In genomic region chr1:148373236-148373935, GRCh38 we compare ENCODE assay signal across 15 cellular contexts.
DNase-seq lines count a peak whose midpoint lies in the region; ATAC-seq and TF ChIP-seq lines count a peak whose summit lies in the region.
"Had no signal": no experiment of that assay in that cellular context is flagged by ENCODE, and none has a peak within 500 bp of the region (broad histone marks: within the 10 kb centered on the region; RNA-seq: fewer than 3 reads in every experiment).

No MANE protein-coding gene starts in this region.

- ATAC-seq in stimulated activated effector memory CD8-positive, alpha-beta T cell treated with anti-CD3 and anti-CD28 coated beads, Interleukin-12 subunit alpha, Interleukin-12 subunit beta, amount 100 ng/mL, for 72 hours: peak; percentile 16
- ATAC-seq: heart right ventricle, sciatic nerve had no signal

- H3K27ac ChIP-seq in VCaP: peak overlapping the region; percentile 61
- peak overlapping the region; percentile 74 for H3K27ac ChIP-seq in effector memory CD4-positive, alpha-beta T cell (ENCODE audit: insufficient read depth, low read length, poor library complexity, severe bottlenecking)
- H3K27ac ChIP-seq: WERI-Rb-1 had no signal

- peaks cover 31% of the 10 kb centered on the region for H3K4me1 ChIP-seq in effector memory CD4-positive, alpha-beta T cell (ENCODE audit: control insufficient read depth, insufficient read depth, low read length, poor library complexity, severe bottlenecking)

- H3K27me3 ChIP-seq in effector memory CD4-positive, alpha-beta T cell (replicated peaks; ENCODE audit: control insufficient read depth, insufficient read depth, low read length, poor library complexity, severe bottlenecking): no peaks in the 10 kb centered on the region

- DNase-seq in activated CD4-positive, alpha-beta T cell treated with anti-CD3 and anti-CD28 coated beads, Interleukin-2, amount 10 ng/mL, durations not matched to agents 7 days and 5 days: no peak
- no peak for DNase-seq in activated CD4-positive, alpha-beta T cell treated with anti-CD3 and anti-CD28 coated beads, Interleukin-2, amount 50 U/mL, for 4 hours
- no peak for DNase-seq in effector memory CD4-positive, alpha-beta T cell
- no peak for DNase-seq in stimulated activated effector memory CD8-positive, alpha-beta T cell treated with anti-CD3 and anti-CD28 coated beads, Interleukin-12 subunit alpha, Interleukin-12 subunit beta, amount 100 ng/mL, for 72 hours (ENCODE audit: low spot score in 2 of 2)
- DNase-seq in cardiac septum (ENCODE audit: low spot score) (no peak), Ammon's horn (ENCODE audit: low spot score) (no peak), GM10266 (ENCODE audit: extremely low spot score) (no peak)
- DNase-seq: erythroblast, heart right ventricle, left colon, NCI-H1048, WERI-Rb-1 had no signal

- H3K9me3 Mint-ChIP-seq in activated CD4-positive, alpha-beta T cell treated with anti-CD3 and anti-CD28 coated beads, Interleukin-2, amount 10 ng/mL, durations not matched to agents 7 days and 5 days: no peaks in the 10 kb centered on the region
- no peaks in the 10 kb centered on the region for H3K9me3 Mint-ChIP-seq in stimulated activated effector memory CD8-positive, alpha-beta T cell treated with anti-CD3 and anti-CD28 coated beads, Interleukin-12 subunit alpha, Interleukin-12 subunit beta, amount 100 ng/mL, for 72 hours

- intact Hi-C loops in cardiac septum (cut with DNase I): no loop called here

- H3K27ac Mint-ChIP-seq in activated CD4-positive, alpha-beta T cell treated with anti-CD3 and anti-CD28 coated beads, Interleukin-2, amount 10 ng/mL, durations not matched to agents 7 days and 5 days: peak overlapping the region; percentile 98
- peak overlapping the region; percentile 83 for H3K27ac Mint-ChIP-seq in stimulated activated effector memory CD8-positive, alpha-beta T cell treated with anti-CD3 and anti-CD28 coated beads, Interleukin-12 subunit alpha, Interleukin-12 subunit beta, amount 100 ng/mL, for 72 hours

- peaks cover 45% of the 10 kb centered on the region for H3K4me1 Mint-ChIP-seq in activated CD4-positive, alpha-beta T cell treated with anti-CD3 and anti-CD28 coated beads, Interleukin-2, amount 10 ng/mL, durations not matched to agents 7 days and 5 days
- H3K4me1 Mint-ChIP-seq in stimulated activated effector memory CD8-positive, alpha-beta T cell treated with anti-CD3 and anti-CD28 coated beads, Interleukin-12 subunit alpha, Interleukin-12 subunit beta, amount 100 ng/mL, for 72 hours: peaks cover 37% of the 10 kb centered on the region

- peak overlapping the region; percentile 67 for H3K4me3 Mint-ChIP-seq in activated CD4-positive, alpha-beta T cell treated with anti-CD3 and anti-CD28 coated beads, Interleukin-2, amount 10 ng/mL, durations not matched to agents 7 days and 5 days
- peak overlapping the region; percentile 59 for H3K4me3 Mint-ChIP-seq in stimulated activated effector memory CD8-positive, alpha-beta T cell treated with anti-CD3 and anti-CD28 coated beads, Interleukin-12 subunit alpha, Interleukin-12 subunit beta, amount 100 ng/mL, for 72 hours

- no peaks in the 10 kb centered on the region for H3K36me3 ChIP-seq in effector memory CD4-positive, alpha-beta T cell (ENCODE audit: control insufficient read depth, insufficient read depth, low read length)
- H3K36me3 ChIP-seq: heart right ventricle, WERI-Rb-1 had no signal

- TF ChIP-seq CTCF in VCaP (conservative IDR thresholded peaks at IDR 0.05) (no peak), GM10266 (IDR thresholded peaks at IDR 0.05; ENCODE audit: control insufficient read depth, insufficient read depth, low read depth, missing control alignments) (no peak)

- H3K27me3 Mint-ChIP-seq in activated CD4-positive, alpha-beta T cell treated with anti-CD3 and anti-CD28 coated beads, Interleukin-2, amount 10 ng/mL, durations not matched to agents 7 days and 5 days: no peaks in the 10 kb centered on the region

- peaks cover 1% of the 10 kb centered on the region for H3K36me3 Mint-ChIP-seq in activated CD4-positive, alpha-beta T cell treated with anti-CD3 and anti-CD28 coated beads, Interleukin-2, amount 10 ng/mL, durations not matched to agents 7 days and 5 days (ENCODE audit: low read depth)
- H3K36me3 Mint-ChIP-seq in stimulated activated effector memory CD8-positive, alpha-beta T cell treated with anti-CD3 and anti-CD28 coated beads, Interleukin-12 subunit alpha, Interleukin-12 subunit beta, amount 100 ng/mL, for 72 hours: no peaks in the 10 kb centered on the region

- CTCF ChIA-PET in activated CD4-positive, alpha-beta T cell treated with anti-CD3 and anti-CD28 coated beads, Interleukin-2, amount 10 ng/mL, durations not matched to agents 7 days and 5 days (lab: Charles Lee): interaction anchor here (1.5 to 1.6 kb wide), 2 partner anchors 11 to 14 kb away, joined by 4 read pairs; no protein-coding TSS in a partner anchor

- POLR2A ChIA-PET in activated CD4-positive, alpha-beta T cell treated with anti-CD3 and anti-CD28 coated beads, Interleukin-2, amount 10 ng/mL, durations not matched to agents 7 days and 5 days (lab: Charles Lee): interaction anchor here (1.3 to 1.8 kb wide), 2 partner anchors 39 to 150 kb away, joined by 4 to 13 read pairs; no protein-coding TSS in a partner anchor

- H3K4me3 ChIP-seq in effector memory CD4-positive, alpha-beta T cell (ENCODE audit: insufficient read depth, low read depth, low read length, poor library complexity, severe bottlenecking): no peak overlapping the region
- H3K4me3 ChIP-seq: A549, heart right ventricle had no signal

- no peaks in the 10 kb centered on the region for H3K9me3 ChIP-seq in effector memory CD4-positive, alpha-beta T cell (ENCODE audit: control insufficient read depth, low read length)
- H3K9me3 ChIP-seq: A549, heart right ventricle had no signal
